31 cellular contexts compared by ENCODE assay signal in genomic region chr2:4408311-4408710, GRCh38.
"Had no signal": no experiment of that assay in that cellular context is flagged by ENCODE, and none has a peak within 500 bp of the region (broad histone marks: within the 10 kb centered on the region; RNA-seq: fewer than 3 reads in every experiment).

No MANE protein-coding gene starts in this region.

- H3K27me3 ChIP-seq: adrenal gland, body of pancreas, breast epithelium, Peyer's patch, SJSA1 had no signal

- H3K4me3 ChIP-seq: adrenal gland, body of pancreas, breast epithelium, Peyer's patch, SJSA1 had no signal

- H3K9ac ChIP-seq: SK-N-SH had no signal

- H3K36me3 ChIP-seq: adrenal gland, breast epithelium, Peyer's patch, SJSA1 had no signal

- H3K9me3 ChIP-seq: adrenal gland, body of pancreas, breast epithelium had no signal

- DNase-seq: activated B cell treated with CpG ODN at 0.5 μM for 24 hours; activated CD4-positive, alpha-beta memory T cell treated with anti-CD3 and anti-CD28 coated beads for 36 hours; activated CD4-positive, alpha-beta T cell treated with anti-CD3 and anti-CD28 coated beads for 4 hours; activated CD4-positive, alpha-beta T cell treated with anti-CD3 and anti-CD28 coated beads, Interleukin-2, amount 50 U/mL, for 1 hour; activated CD4-positive, CD25-positive, alpha-beta regulatory T cell treated with anti-CD3 and anti-CD28 coated beads, Interleukin-2, amount 50 U/mL, for 72 hours; activated CD8-positive, alpha-beta memory T cell treated with anti-CD3 and anti-CD28 coated beads, Interleukin-2, amount 50 U/mL, for 4 hours; activated gamma-delta T cell treated with Interleukin-2 at 50 U/mL for 16 hours; activated naive CD4-positive, alpha-beta T cell treated with anti-CD3 and anti-CD28 coated beads for 36 hours; activated T-cell treated with anti-CD3 and anti-CD28 coated beads for 4 hours; activated T-cell treated with anti-CD3 and anti-CD28 coated beads, Interleukin-2, amount 50 U/mL, for 4 hours; adrenal gland; body of pancreas; Karpas-422; KBM-7; NCI-H1048; NCI-H1105 treated with DMSO at 0.1 percent for 48 hours; NCI-H1436; NCI-H187; NCI-H2081; NCI-H345; NCI-H524 treated with DMSO at 0.1 percent for 48 hours; NCI-H748 treated with DMSO at 0.1 percent for 48 hours; NK-92 treated with Interleukin-12 subunit alpha and Interleukin-12 subunit beta, amount 100 ng/mL, for 24 hours; PC-3; Peyer's patch; RPMI8226; SHP77 treated with DMSO at 0.1 percent for 48 hours; SK-N-SH had no signal

- H3K27ac ChIP-seq: adrenal gland, body of pancreas, breast epithelium, Peyer's patch, SJSA1, VCaP had no signal

- H3K4me2 ChIP-seq: SK-N-SH had no signal

- H3K4me1 ChIP-seq: adrenal gland, body of pancreas, breast epithelium, Peyer's patch, SJSA1 had no signal
